ENCODE assay signal across 31 cellular contexts in genomic region chr20:2141592-2142575, GRCh38. TPM values are rescaled to one million over a fixed set of nuclear protein-coding genes. Genes with fewer than 3 reads are reported as not detected.
DNase-seq lines count a peak whose midpoint lies in the region; ATAC-seq and TF ChIP-seq lines count a peak whose summit lies in the region.
"Had no signal": no experiment of that assay in that cellular context is flagged by ENCODE, and none has a peak within 500 bp of the region (broad histone marks: within the 10 kb centered on the region; RNA-seq: fewer than 3 reads in every experiment).

No MANE protein-coding gene starts in this region.

- DNase-seq in activated CD4-positive, alpha-beta T cell treated with anti-CD3 and anti-CD28 coated beads, Interleukin-2, amount 10 ng/mL, durations not matched to agents 24 days and 14 days, result no peak
- DNase-seq in activated CD4-positive, alpha-beta T cell treated with anti-CD3 and anti-CD28 coated beads for 48 hours, result no peak
- DNase-seq in right cardiac atrium (peak in 1 of 3 donors; percentile 49), cardiac septum (ENCODE audit: low spot score) (no peak), psoas muscle (no peak), GM10248 (ENCODE audit: extremely low spot score) (no peak), kidney glomerular epithelial cell (lab: John Stamatoyannopoulos, UW) (no peak)
- DNase-seq: activated CD4-positive, alpha-beta T cell treated with anti-CD3 and anti-CD28 coated beads for 36 hours; activated naive CD4-positive, alpha-beta T cell treated with anti-CD3 and anti-CD28 coated beads, Interleukin-2, amount 10 ng/mL, durations not matched to agents 7 days and 5 days; anterior cingulate cortex; CD4-positive, CD25-positive, alpha-beta regulatory T cell; DND-41; effector CD4-positive, alpha-beta T cell; GF-D8; GM23248; HFFc6; Karpas-422; NCI-H2081; NCI-H2227 treated with DMSO at 0.1 percent for 48 hours; NCI-H526; PC-3; posterior cingulate gyrus; right lobe of liver; stimulated activated CD4-positive, alpha-beta T cell treated with anti-CD3 and anti-CD28 coated beads, Interleukin-2, amount 100 ng/mL, for 48 hours; substantia nigra had no signal

- no peaks in the 10 kb centered on the region for H3K27me3 Mint-ChIP-seq in activated CD4-positive, alpha-beta T cell treated with anti-CD3 and anti-CD28 coated beads, Interleukin-2, amount 10 ng/mL, durations not matched to agents 24 days and 14 days
- H3K27me3 Mint-ChIP-seq: activated CD4-positive, alpha-beta T cell treated with anti-CD3 and anti-CD28 coated beads for 36 hours; activated naive CD4-positive, alpha-beta T cell treated with anti-CD3 and anti-CD28 coated beads, Interleukin-2, amount 10 ng/mL, durations not matched to agents 7 days and 5 days; CD4-positive, CD25-positive, alpha-beta regulatory T cell; type B pancreatic cell had no signal

- no peak overlapping the region for H3K4me3 Mint-ChIP-seq in activated CD4-positive, alpha-beta T cell treated with anti-CD3 and anti-CD28 coated beads, Interleukin-2, amount 10 ng/mL, durations not matched to agents 24 days and 14 days
- H3K4me3 Mint-ChIP-seq: activated CD4-positive, alpha-beta T cell treated with anti-CD3 and anti-CD28 coated beads for 36 hours; activated naive CD4-positive, alpha-beta T cell treated with anti-CD3 and anti-CD28 coated beads, Interleukin-2, amount 10 ng/mL, durations not matched to agents 7 days and 5 days; CD4-positive, CD25-positive, alpha-beta regulatory T cell; HFFc6; mesothelial cell of epicardium; type B pancreatic cell had no signal

- H3K27ac ChIP-seq in right cardiac atrium (ENCODE audit: low read length), result peak overlapping the region; percentile 70
- H3K27ac ChIP-seq in psoas muscle, result peak overlapping the region; percentile 68
- H3K27ac ChIP-seq: 22Rv1, neutrophil, right lobe of liver had no signal

- H3K9me3 ChIP-seq in right cardiac atrium (ENCODE audit: control insufficient read depth, low read length) (no peaks in the 10 kb centered on the region), psoas muscle (no peaks in the 10 kb centered on the region)
- H3K9me3 ChIP-seq: neutrophil, right lobe of liver had no signal

- H3K4me1 ChIP-seq in right cardiac atrium (ENCODE audit: control insufficient read depth, insufficient read depth, low read length), result peaks cover 31% of the 10 kb centered on the region
- peaks cover 51% of the 10 kb centered on the region for H3K4me1 ChIP-seq in psoas muscle
- H3K4me1 ChIP-seq: right lobe of liver had no signal

- POLR2A ChIA-PET in GM10248 (lab: Yijun Ruan, JAX), result no interaction called here

- TF ChIP-seq CTCF in psoas muscle (IDR thresholded peaks at IDR 0.05) (no peak), GM10248 (IDR thresholded peaks at IDR 0.05; ENCODE audit: control extremely low read depth, extremely low read depth, low read depth, missing control alignments) (no peak)

- no peaks in the 10 kb centered on the region for H3K27me3 ChIP-seq in right cardiac atrium (ENCODE audit: control insufficient read depth, insufficient read depth)
- H3K27me3 ChIP-seq in psoas muscle (ENCODE audit: insufficient read depth in 3 of 3, low read length in 2 of 3), result no peaks in the 10 kb centered on the region
- H3K27me3 ChIP-seq: neutrophil, right lobe of liver had no signal

- ATAC-seq in right cardiac atrium, result no peak
- peak in 1 of 4 donors; percentile 37 for ATAC-seq in psoas muscle
- no peak for ATAC-seq in activated CD4-positive, CD25-positive, alpha-beta regulatory T cell treated with anti-CD3 and anti-CD28 coated beads, Interleukin-2, amount 50 U/mL, for 24 hours
- ATAC-seq: activated CD4-positive, alpha-beta T cell treated with anti-CD3 and anti-CD28 coated beads for 36 hours; HepG2; PC-3; right lobe of liver had no signal

- WGBS in right cardiac atrium, result 85% methylated on average over 10 of the region's 10 CpGs
- 83 to 90% (median 89%) methylated on average over 10 of the region's 10 CpGs for WGBS in psoas muscle, 3 donors

- peaks cover 6% of the 10 kb centered on the region for H3K36me3 Mint-ChIP-seq in activated CD4-positive, alpha-beta T cell treated with anti-CD3 and anti-CD28 coated beads, Interleukin-2, amount 10 ng/mL, durations not matched to agents 24 days and 14 days (ENCODE audit: low read depth)
- H3K36me3 Mint-ChIP-seq: activated naive CD4-positive, alpha-beta T cell treated with anti-CD3 and anti-CD28 coated beads, Interleukin-2, amount 10 ng/mL, durations not matched to agents 7 days and 5 days had no signal

- CTCF ChIA-PET in GM10248 (lab: Yijun Ruan, JAX), result interaction anchor here (0.9 to 2.2 kb wide), 4 partner anchors 11 to 31 kb away, joined by 3 to 8 read pairs (median 4); no protein-coding TSS in a partner anchor

- H3K4me1 Mint-ChIP-seq in activated CD4-positive, alpha-beta T cell treated with anti-CD3 and anti-CD28 coated beads, Interleukin-2, amount 10 ng/mL, durations not matched to agents 24 days and 14 days, result peaks cover 2% of the 10 kb centered on the region
- H3K4me1 Mint-ChIP-seq: activated naive CD4-positive, alpha-beta T cell treated with anti-CD3 and anti-CD28 coated beads, Interleukin-2, amount 10 ng/mL, durations not matched to agents 7 days and 5 days had no signal

- intact Hi-C loops in activated CD4-positive, alpha-beta T cell treated with anti-CD3 and anti-CD28 coated beads, Interleukin-2, amount 10 ng/mL, durations not matched to agents 24 days and 14 days (cut with micrococcal nuclease), result no loop called here
- intact Hi-C loops in right cardiac atrium (cut with DNase I) (no loop called here), cardiac septum (cut with DNase I) (no loop called here), psoas muscle (cut with DNase I) (loop anchor here in 1 of 2 donors (5.0 kb wide), 1 partner anchor 40 kb away; the partner anchor contains the start of gene STK35)

- peaks cover 0 to 28% of the 10 kb centered on the region in 2 donors for H3K36me3 ChIP-seq in psoas muscle (ENCODE audit: insufficient read depth in 1 of 2, low read depth in 1 of 2)

- H3K27ac Mint-ChIP-seq in activated CD4-positive, alpha-beta T cell treated with anti-CD3 and anti-CD28 coated beads, Interleukin-2, amount 10 ng/mL, durations not matched to agents 24 days and 14 days, result peak overlapping the region; percentile 21
- H3K27ac Mint-ChIP-seq: activated CD4-positive, alpha-beta T cell treated with anti-CD3 and anti-CD28 coated beads for 36 hours; activated naive CD4-positive, alpha-beta T cell treated with anti-CD3 and anti-CD28 coated beads, Interleukin-2, amount 10 ng/mL, durations not matched to agents 7 days and 5 days; mesothelial cell of epicardium; type B pancreatic cell had no signal

- no peaks in the 10 kb centered on the region for H3K9me3 Mint-ChIP-seq in activated CD4-positive, alpha-beta T cell treated with anti-CD3 and anti-CD28 coated beads, Interleukin-2, amount 10 ng/mL, durations not matched to agents 24 days and 14 days
- H3K9me3 Mint-ChIP-seq: activated naive CD4-positive, alpha-beta T cell treated with anti-CD3 and anti-CD28 coated beads, Interleukin-2, amount 10 ng/mL, durations not matched to agents 7 days and 5 days; CD4-positive, CD25-positive, alpha-beta regulatory T cell; HFFc6; mesothelial cell of epicardium; type B pancreatic cell had no signal

- H3K4me3 ChIP-seq in right cardiac atrium (ENCODE audit: low read length) (no peak overlapping the region), psoas muscle (no peak overlapping the region)
- H3K4me3 ChIP-seq: GM23248, right lobe of liver had no signal

RNA-seq across cellular contexts. Expression of gene STK35, which starts 40.3 kb away (rescaled TPM):
- total RNA-seq in activated CD4-positive, alpha-beta T cell treated with anti-CD3 and anti-CD28 coated beads, Interleukin-2, amount 10 ng/mL, durations not matched to agents 24 days and 14 days, result 21.4 and 23.0 TPM in 2 replicates
- total RNA-seq in right cardiac atrium, result 10 to 100 TPM; 10.8 to 16.5 (median 12.7) TPM
- polyA plus RNA-seq in right cardiac atrium, result 7.8 TPM
- 18.2 TPM for total RNA-seq in cardiac septum
- 1 to 10 TPM; 4.8 to 8.3 (median 5.4) TPM for total RNA-seq in psoas muscle
- polyA plus RNA-seq in psoas muscle, result 1 to 10 TPM; 2.5 to 3.4 (median 2.7) TPM
